ENCODE assay signal across 18 cellular contexts in the genomic region with DNA sequence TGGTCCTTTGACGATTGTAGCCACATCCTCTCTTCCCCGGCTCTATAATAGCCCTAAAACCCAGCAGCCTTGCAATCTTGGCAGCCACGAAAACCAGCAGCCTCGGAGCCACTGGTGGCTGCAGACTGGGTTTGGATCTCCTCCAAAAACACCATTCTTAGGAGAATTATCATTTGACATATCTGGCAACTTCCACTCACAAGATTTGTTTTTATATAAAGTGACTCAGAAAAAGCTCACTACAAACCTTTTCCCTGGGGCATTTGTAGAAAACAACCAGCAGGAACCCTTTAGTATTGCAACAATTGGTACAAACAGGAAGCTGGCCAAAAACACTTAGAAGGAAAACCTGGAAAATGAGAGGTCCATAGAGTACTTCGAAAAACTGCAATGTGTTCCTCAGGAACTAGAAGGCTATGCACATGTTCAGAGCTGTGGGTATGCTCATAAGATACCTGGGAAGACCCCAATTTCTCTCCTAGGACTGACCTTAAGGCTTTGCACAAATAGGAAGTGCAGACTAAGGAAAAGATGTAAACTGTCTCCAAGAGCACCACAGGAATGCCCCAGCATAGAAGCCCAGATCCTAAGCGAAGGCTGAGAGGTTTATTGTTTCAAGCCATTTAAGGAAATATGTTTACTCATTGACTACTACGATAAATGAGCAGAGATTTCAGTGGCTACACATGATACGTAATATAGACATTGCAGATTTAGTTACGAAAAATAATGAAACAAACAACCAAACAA.
A peak's percentile ranks its signal among the peaks of the same experiment; 100 is the strongest.
DNase-seq lines count a peak whose midpoint lies in the region; ATAC-seq and TF ChIP-seq lines count a peak whose summit lies in the region.
"Had no signal": no experiment of that assay in that cellular context is flagged by ENCODE, and none has a peak within 500 bp of the region (broad histone marks: within the 10 kb centered on the region; RNA-seq: fewer than 3 reads in every experiment).

No MANE protein-coding gene starts in this region.

- no CpG with 5 or more reads among the region's 9 CpGs for WGBS in IMR-90 (ENCODE audit: extremely low coverage in 2 of 2, insufficient read length in 1 of 2), 2 experiments
- WGBS in upper lobe of left lung, 2 donors, result 44 to 68% methylated on average over 9 of the region's 9 CpGs

- no peak overlapping the region for H2AK5ac ChIP-seq in IMR-90 (ENCODE audit: low read depth, low read length)

- TF ChIP-seq CTCF in BJ (IDR thresholded peaks at IDR 0.05; ENCODE audit: insufficient read depth, low read depth, low read length) (no peak), IMR-90 (conservative IDR thresholded peaks at IDR 0.05; ENCODE audit: low read depth, low read length) (no peak), foreskin fibroblast (IDR thresholded peaks at IDR 0.05; ENCODE audit: low read depth, low read length) (no peak), upper lobe of left lung (IDR thresholded peaks at IDR 0.05) (no peak)

- H3K14ac ChIP-seq in IMR-90 (replicated peaks; ENCODE audit: low read depth, low read length), result no peak overlapping the region

- peak overlapping the region; percentile 57; the same call in 1 of the 2 replicates for H3K4me2 ChIP-seq in IMR-90 (ENCODE audit: low read depth, low read length)

- H3K4me3 ChIP-seq in BJ (ENCODE audit: low read depth, low read length), result no peak overlapping the region
- H3K4me3 ChIP-seq in IMR-90 (ENCODE audit: insufficient read depth, low read depth, low read length), result no peak overlapping the region
- H3K4me3 ChIP-seq in adipocyte (ENCODE audit: low read length), result no peak overlapping the region
- no peak overlapping the region for H3K4me3 ChIP-seq in foreskin fibroblast (ENCODE audit: low read depth in 1 of 2, low read length in 2 of 2)
- no peak overlapping the region for H3K4me3 ChIP-seq in upper lobe of left lung
- H3K4me3 ChIP-seq: esophagus squamous epithelium, left ventricle myocardium inferior, prostate gland had no signal

- no peak overlapping the region for H2BK120ac ChIP-seq in IMR-90 (ENCODE audit: low read depth, low read length)

- no peaks in the 10 kb centered on the region for H3K9me1 ChIP-seq in IMR-90 (ENCODE audit: insufficient read depth, low read length)

- intact Hi-C loops in IMR-90 (cut with micrococcal nuclease), result no loop called here

- CTCF ChIA-PET in BJ (lab: Yijun Ruan, JAX) (no interaction called here), IMR-90 (lab: Yijun Ruan, JAX) (no interaction called here)
- CTCF ChIA-PET in activated CD8-positive, alpha-beta T cell treated with anti-CD3 and anti-CD28 coated beads, Interleukin-2, amount 10 ng/mL, durations not matched to agents 7 days and 5 days (lab: Charles Lee), result no interaction called here

- H4K8ac ChIP-seq in IMR-90 (ENCODE audit: low read depth in 2 of 2, low read length in 2 of 2), result no peak overlapping the region

- H3K23ac ChIP-seq in IMR-90 (ENCODE audit: low read depth, low read length), result peak overlapping the region; percentile 75; the same call in 1 of the 2 replicates

- no peak overlapping the region for H2BK15ac ChIP-seq in IMR-90 (ENCODE audit: low read depth, low read length)

- no peak overlapping the region for H3K27ac Mint-ChIP-seq in activated CD8-positive, alpha-beta T cell treated with anti-CD3 and anti-CD28 coated beads, Interleukin-2, amount 10 ng/mL, durations not matched to agents 7 days and 5 days
- H3K27ac Mint-ChIP-seq: IgD-negative memory B cell had no signal

- H3K4me3 Mint-ChIP-seq in activated CD8-positive, alpha-beta T cell treated with anti-CD3 and anti-CD28 coated beads, Interleukin-2, amount 10 ng/mL, durations not matched to agents 7 days and 5 days, result no peak overlapping the region
- H3K4me3 Mint-ChIP-seq: IgD-negative memory B cell had no signal

- H3K4me1 Mint-ChIP-seq in activated CD8-positive, alpha-beta T cell treated with anti-CD3 and anti-CD28 coated beads, Interleukin-2, amount 10 ng/mL, durations not matched to agents 7 days and 5 days (ENCODE audit: low read depth), result no peaks in the 10 kb centered on the region

- H3K9me3 Mint-ChIP-seq in activated CD8-positive, alpha-beta T cell treated with anti-CD3 and anti-CD28 coated beads, Interleukin-2, amount 10 ng/mL, durations not matched to agents 7 days and 5 days (ENCODE audit: insufficient read depth), result peaks cover 4% of the 10 kb centered on the region

- TF ChIP-seq RAD21 in IMR-90 (IDR thresholded peaks at IDR 0.05; ENCODE audit: low read length), result no peak

- H3K4ac ChIP-seq in IMR-90 (ENCODE audit: low read depth, low read length), result no peak overlapping the region

- H3K9ac ChIP-seq in IMR-90 (ENCODE audit: low read depth, low read length), result no peak overlapping the region
- H3K9ac ChIP-seq in adipocyte (ENCODE audit: low read length), result no peak overlapping the region

- H2BK20ac ChIP-seq in IMR-90 (ENCODE audit: low read depth, low read length), result peak overlapping the region; percentile 40; the same call in 1 of the 2 replicates

- no peaks in the 10 kb centered on the region for H3K36me3 Mint-ChIP-seq in activated CD8-positive, alpha-beta T cell treated with anti-CD3 and anti-CD28 coated beads, Interleukin-2, amount 10 ng/mL, durations not matched to agents 7 days and 5 days (ENCODE audit: low read depth)

- no peak overlapping the region for H2AFZ ChIP-seq in IMR-90 (replicated peaks; ENCODE audit: low read length, poor library complexity)

- no peaks in the 10 kb centered on the region for H3K4me1 ChIP-seq in IMR-90 (ENCODE audit: control insufficient read depth, insufficient read depth, low read length)
- H3K4me1 ChIP-seq in adipocyte (ENCODE audit: control insufficient read depth, insufficient read depth, low read length), result peaks cover 10% of the 10 kb centered on the region
- H3K4me1 ChIP-seq in upper lobe of left lung, result no peaks in the 10 kb centered on the region
- H3K4me1 ChIP-seq: esophagus squamous epithelium, left ventricle myocardium inferior, prostate gland had no signal

- H4K91ac ChIP-seq in IMR-90 (ENCODE audit: insufficient read depth, low read depth, low read length), result no peak overlapping the region

- H4K5ac ChIP-seq in IMR-90 (ENCODE audit: low read depth, low read length), result no peak overlapping the region

- H2AK9ac ChIP-seq in IMR-90 (replicated peaks; ENCODE audit: low read depth, low read length, poor library complexity), result no peak overlapping the region

- TF ChIP-seq POLR2A in IMR-90 (IDR thresholded peaks at IDR 0.05; ENCODE audit: low read depth, low read length), result no peak
- no peak for TF ChIP-seq POLR2A in upper lobe of left lung (IDR thresholded peaks at IDR 0.05)

- no peak overlapping the region for H3K56ac ChIP-seq in IMR-90 (ENCODE audit: extremely low read depth, insufficient read depth, low read length)

- no peaks in the 10 kb centered on the region for H3K27me3 Mint-ChIP-seq in activated CD8-positive, alpha-beta T cell treated with anti-CD3 and anti-CD28 coated beads, Interleukin-2, amount 10 ng/mL, durations not matched to agents 7 days and 5 days (ENCODE audit: low read depth)

- in situ Hi-C loops in IMR-90 (cut with MboI; ENCODE audit: low sequenced_read_pairs), result no loop called here

- H3K79me1 ChIP-seq in IMR-90 (ENCODE audit: low read depth in 1 of 2, low read length in 2 of 2), result no peaks in the 10 kb centered on the region

- DNase-seq in BJ (ENCODE audit: low read depth) (peak; percentile 35), IMR-90 (peak; percentile 71), adipocyte (ENCODE audit: low read depth) (peak; percentile 32), foreskin fibroblast (peak; percentile 1 to 47), upper lobe of left lung (no peak), HuH-7 (ENCODE audit: low spot score) (no peak)
- no peak for DNase-seq in activated CD8-positive, alpha-beta T cell treated with anti-CD3 and anti-CD28 coated beads, Interleukin-2, amount 10 ng/mL, durations not matched to agents 7 days and 5 days
- DNase-seq: activated CD8-positive, alpha-beta memory T cell treated with anti-CD3 and anti-CD28 coated beads for 24 hours; anterior cingulate cortex; dermis blood vessel endothelial cell; esophagus squamous epithelium; left ventricle myocardium inferior; NCI-H1417; NCI-H2227 treated with DMSO at 0.1 percent for 48 hours had no signal

- no peak for TF ChIP-seq EP300 in upper lobe of left lung (IDR thresholded peaks at IDR 0.05)

- POLR2A ChIA-PET in BJ (lab: Charles Lee), result no interaction called here
- POLR2A ChIA-PET in IMR-90 (lab: Charles Lee; ENCODE audit: unreplicated experiment), result no interaction called here
- POLR2A ChIA-PET in activated CD8-positive, alpha-beta T cell treated with anti-CD3 and anti-CD28 coated beads, Interleukin-2, amount 10 ng/mL, durations not matched to agents 7 days and 5 days (lab: Charles Lee), result no interaction called here

- no peaks in the 10 kb centered on the region for H3K36me3 ChIP-seq in BJ (ENCODE audit: control insufficient read depth, insufficient read depth, low read length)
- H3K36me3 ChIP-seq in IMR-90 (ENCODE audit: control insufficient read depth, insufficient read depth, low read length), result no peaks in the 10 kb centered on the region
- H3K36me3 ChIP-seq in adipocyte (ENCODE audit: control insufficient read depth, insufficient read depth, low read length, severe bottlenecking), result no peaks in the 10 kb centered on the region
- H3K36me3 ChIP-seq in upper lobe of left lung, result no peaks in the 10 kb centered on the region
- H3K36me3 ChIP-seq: esophagus squamous epithelium, left ventricle myocardium inferior, prostate gland had no signal

- no peaks in the 10 kb centered on the region; the same call in 1 of the 2 replicates for H4K20me1 ChIP-seq in IMR-90 (ENCODE audit: insufficient read depth, low read length)

- H3K27ac ChIP-seq in IMR-90 (ENCODE audit: insufficient read depth, low read length) (no peak overlapping the region), upper lobe of left lung (no peak overlapping the region)
- H3K27ac ChIP-seq: esophagus squamous epithelium, left ventricle myocardium inferior, prostate gland, VCaP had no signal

- peak; percentile 89 for ATAC-seq in IMR-90 (ENCODE audit: low read depth)
- ATAC-seq in HG03095 (IDR thresholded peaks at IDR 0.05; ENCODE audit: unreplicated experiment), result no peak
- no peak for ATAC-seq in activated CD8-positive, alpha-beta T cell treated with anti-CD3 and anti-CD28 coated beads, Interleukin-2, amount 10 ng/mL, durations not matched to agents 7 days and 5 days
- ATAC-seq in upper lobe of left lung (ENCODE audit: low FRiP score in 2 of 2), result no peak

- dilution Hi-C loops in IMR-90 (cut with HindIII; ENCODE audit: low sequenced_read_pairs, unreplicated experiment), result no loop called here

- H2BK5ac ChIP-seq in IMR-90 (ENCODE audit: low read depth, low read length, poor library complexity, severe bottlenecking), result peak overlapping the region; percentile 50

- H3K27me3 ChIP-seq in BJ (ENCODE audit: control insufficient read depth, insufficient read depth, low read length), result no peaks in the 10 kb centered on the region
- no peaks in the 10 kb centered on the region for H3K27me3 ChIP-seq in IMR-90 (ENCODE audit: control insufficient read depth, insufficient read depth, low read length)
- no peaks in the 10 kb centered on the region for H3K27me3 ChIP-seq in adipocyte (replicated peaks; ENCODE audit: control insufficient read depth, insufficient read depth, low read length)
- no peaks in the 10 kb centered on the region for H3K27me3 ChIP-seq in upper lobe of left lung
- H3K27me3 ChIP-seq: esophagus squamous epithelium had no signal

- no peak overlapping the region for H3K18ac ChIP-seq in IMR-90 (ENCODE audit: low read depth, low read length)

- H3K9me3 ChIP-seq in IMR-90 (ENCODE audit: control insufficient read depth, insufficient read depth, low read length) (no peaks in the 10 kb centered on the region), adipocyte (ENCODE audit: control insufficient read depth, low read length) (peaks cover 18% of the 10 kb centered on the region), upper lobe of left lung (no peaks in the 10 kb centered on the region)
- H3K9me3 ChIP-seq: prostate gland had no signal

- BruUV-seq in IMR-90 (replicated peaks; lab: Mats Ljungman, UMichigan), result no TSS peak

Comparison
In these comparisons a context has a peak if more than half of its experiments do, and no peak if none do; other contexts are left out.
1. DNase-seq: peak in BJ (single experiment), IMR-90 (single experiment), adipocyte (single experiment) and foreskin fibroblast (2 of 2); none in activated CD8-positive, alpha-beta T cell treated with anti-CD3 and anti-CD28 coated beads, Interleukin-2, amount 10 ng/mL, durations not matched to agents 7 days and 5 days (single experiment), upper lobe of left lung (0 of 2) and HuH-7 (single experiment).